In genomic region chr11:116366980-116367640, GRCh38 we compare ENCODE assay signal across 1 cellular context.
TF ChIP-seq lines count a peak whose summit lies in the region.

No MANE protein-coding gene starts in this region.

TF ChIP-seq in GM23338, 12 proteins besides CTCF, POLR2A, EP300 and RAD21 (continued from another document):
- TF ChIP-seq, protein P1, sequence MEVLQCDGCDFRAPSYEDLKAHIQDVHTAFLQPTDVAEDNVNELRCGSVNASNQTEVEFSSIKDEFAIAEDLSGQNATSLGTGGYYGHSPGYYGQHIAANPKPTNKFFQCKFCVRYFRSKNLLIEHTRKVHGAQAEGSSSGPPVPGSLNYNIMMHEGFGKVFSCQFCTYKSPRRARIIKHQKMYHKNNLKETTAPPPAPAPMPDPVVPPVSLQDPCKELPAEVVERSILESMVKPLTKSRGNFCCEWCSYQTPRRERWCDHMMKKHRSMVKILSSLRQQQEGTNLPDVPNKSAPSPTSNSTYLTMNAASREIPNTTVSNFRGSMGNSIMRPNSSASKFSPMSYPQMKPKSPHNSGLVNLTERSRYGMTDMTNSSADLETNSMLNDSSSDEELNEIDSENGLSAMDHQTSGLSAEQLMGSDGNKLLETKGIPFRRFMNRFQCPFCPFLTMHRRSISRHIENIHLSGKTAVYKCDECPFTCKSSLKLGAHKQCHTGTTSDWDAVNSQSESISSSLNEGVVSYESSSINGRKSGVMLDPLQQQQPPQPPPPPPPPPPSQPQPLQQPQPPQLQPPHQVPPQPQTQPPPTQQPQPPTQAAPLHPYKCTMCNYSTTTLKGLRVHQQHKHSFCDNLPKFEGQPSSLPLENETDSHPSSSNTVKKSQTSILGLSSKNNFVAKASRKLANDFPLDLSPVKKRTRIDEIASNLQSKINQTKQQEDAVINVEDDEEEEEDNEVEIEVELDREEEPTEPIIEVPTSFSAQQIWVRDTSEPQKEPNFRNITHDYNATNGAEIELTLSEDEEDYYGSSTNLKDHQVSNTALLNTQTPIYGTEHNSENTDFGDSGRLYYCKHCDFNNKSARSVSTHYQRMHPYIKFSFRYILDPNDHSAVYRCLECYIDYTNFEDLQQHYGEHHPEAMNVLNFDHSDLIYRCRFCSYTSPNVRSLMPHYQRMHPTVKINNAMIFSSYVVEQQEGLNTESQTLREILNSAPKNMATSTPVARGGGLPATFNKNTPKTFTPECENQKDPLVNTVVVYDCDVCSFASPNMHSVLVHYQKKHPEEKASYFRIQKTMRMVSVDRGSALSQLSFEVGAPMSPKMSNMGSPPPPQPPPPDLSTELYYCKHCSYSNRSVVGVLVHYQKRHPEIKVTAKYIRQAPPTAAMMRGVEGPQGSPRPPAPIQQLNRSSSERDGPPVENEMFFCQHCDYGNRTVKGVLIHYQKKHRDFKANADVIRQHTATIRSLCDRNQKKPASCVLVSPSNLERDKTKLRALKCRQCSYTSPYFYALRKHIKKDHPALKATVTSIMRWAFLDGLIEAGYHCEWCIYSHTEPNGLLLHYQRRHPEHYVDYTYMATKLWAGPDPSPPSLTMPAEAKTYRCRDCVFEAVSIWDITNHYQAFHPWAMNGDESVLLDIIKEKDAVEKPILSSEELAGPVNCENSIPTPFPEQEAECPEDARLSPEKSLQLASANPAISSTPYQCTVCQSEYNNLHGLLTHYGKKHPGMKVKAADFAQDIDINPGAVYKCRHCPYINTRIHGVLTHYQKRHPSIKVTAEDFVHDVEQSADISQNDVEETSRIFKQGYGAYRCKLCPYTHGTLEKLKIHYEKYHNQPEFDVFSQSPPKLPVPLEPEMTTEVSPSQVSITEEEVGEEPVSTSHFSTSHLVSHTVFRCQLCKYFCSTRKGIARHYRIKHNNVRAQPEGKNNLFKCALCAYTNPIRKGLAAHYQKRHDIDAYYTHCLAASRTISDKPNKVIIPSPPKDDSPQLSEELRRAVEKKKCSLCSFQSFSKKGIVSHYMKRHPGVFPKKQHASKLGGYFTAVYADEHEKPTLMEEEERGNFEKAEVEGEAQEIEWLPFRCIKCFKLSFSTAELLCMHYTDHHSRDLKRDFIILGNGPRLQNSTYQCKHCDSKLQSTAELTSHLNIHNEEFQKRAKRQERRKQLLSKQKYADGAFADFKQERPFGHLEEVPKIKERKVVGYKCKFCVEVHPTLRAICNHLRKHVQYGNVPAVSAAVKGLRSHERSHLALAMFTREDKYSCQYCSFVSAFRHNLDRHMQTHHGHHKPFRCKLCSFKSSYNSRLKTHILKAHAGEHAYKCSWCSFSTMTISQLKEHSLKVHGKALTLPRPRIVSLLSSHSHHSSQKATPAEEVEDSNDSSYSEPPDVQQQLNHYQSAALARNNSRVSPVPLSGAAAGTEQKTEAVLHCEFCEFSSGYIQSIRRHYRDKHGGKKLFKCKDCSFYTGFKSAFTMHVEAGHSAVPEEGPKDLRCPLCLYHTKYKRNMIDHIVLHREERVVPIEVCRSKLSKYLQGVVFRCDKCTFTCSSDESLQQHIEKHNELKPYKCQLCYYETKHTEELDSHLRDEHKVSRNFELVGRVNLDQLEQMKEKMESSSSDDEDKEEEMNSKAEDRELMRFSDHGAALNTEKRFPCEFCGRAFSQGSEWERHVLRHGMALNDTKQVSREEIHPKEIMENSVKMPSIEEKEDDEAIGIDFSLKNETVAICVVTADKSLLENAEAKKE (CRISPR knock-in tag; IDR thresholded peaks at IDR 0.05), result no peak
- no peak for TF ChIP-seq ZNF331 (CRISPR knock-in tag; IDR thresholded peaks at IDR 0.05; ENCODE audit: low read depth)
- no peak for TF ChIP-seq REST (IDR thresholded peaks at IDR 0.05; ENCODE audit: unreplicated experiment)
- TF ChIP-seq CREB1 (CRISPR knock-in tag; IDR thresholded peaks at IDR 0.05; ENCODE audit: low read depth), result no peak
- no peak for TF ChIP-seq EZH2phosphoT487 (IDR thresholded peaks at IDR 0.05; ENCODE audit: unreplicated experiment)
TF ChIP-seq in GM23338: peak in this region for 0.
